Comparison of ENCODE assay signal across 20 cellular contexts in the genomic region with DNA sequence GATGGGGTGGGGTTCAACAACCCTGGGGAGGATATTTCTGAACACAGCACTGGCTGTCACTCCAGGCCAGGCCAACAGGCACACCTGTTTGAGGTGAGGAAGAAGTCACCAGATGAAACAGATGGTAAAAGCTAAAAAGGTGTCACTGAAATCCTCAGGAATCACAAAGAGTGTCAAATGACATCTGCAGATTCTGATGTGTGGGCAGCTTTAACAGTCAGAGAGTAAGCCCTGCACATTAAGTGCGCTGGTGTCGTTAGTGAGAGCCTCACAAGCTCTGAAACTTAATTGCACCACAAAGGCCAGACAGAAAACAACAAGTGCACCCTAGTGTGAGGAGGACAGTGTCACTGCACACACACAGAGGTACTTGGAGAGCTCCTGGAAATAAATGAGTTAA. TPM values are rescaled to one million over a fixed set of nuclear protein-coding genes. Genes with fewer than 3 reads are reported as not detected.
DNase-seq lines count a peak whose midpoint lies in the region; FAIRE-seq and TF ChIP-seq lines count a peak whose summit lies in the region.
"Had no signal": no experiment of that assay in that cellular context is flagged by ENCODE, and none has a peak within 500 bp of the region (broad histone marks: within the 10 kb centered on the region; RNA-seq: fewer than 3 reads in every experiment).

No MANE protein-coding gene starts in this region.

- H3K4me1 Mint-ChIP-seq in progenitor cell of endocrine pancreas (ENCODE audit: low read depth): peaks cover 12% of the 10 kb centered on the region
- H3K4me1 Mint-ChIP-seq in activated naive CD8-positive, alpha-beta T cell treated with anti-CD3 and anti-CD28 coated beads for 36 hours: no peaks in the 10 kb centered on the region

- FAIRE-seq in bronchial epithelial cell (lab: Jason Lieb, UNC): peak; percentile 66

- H3K27ac Mint-ChIP-seq in progenitor cell of endocrine pancreas: peak overlapping the region; percentile 18
- no peak overlapping the region for H3K27ac Mint-ChIP-seq in activated naive CD8-positive, alpha-beta T cell treated with anti-CD3 and anti-CD28 coated beads for 36 hours
- H3K27ac Mint-ChIP-seq: CD8-positive, alpha-beta T cell; GM23338 had no signal

- DNase-seq in NCI-H2107 treated with DMSO at 0.1 percent for 48 hours (lab: John Stamatoyannopoulos, UW; ENCODE audit: unreplicated experiment) (peak; percentile 47), NCI-H2107 (lab: John Stamatoyannopoulos, UW) (no peak), NCI-H82 (lab: John Stamatoyannopoulos, UW) (peak; percentile 68), bronchial epithelial cell (ENCODE audit: low read depth) (no peak), progenitor cell of endocrine pancreas (ENCODE audit: low spot score, unreplicated experiment) (no peak), cerebellar cortex (ENCODE audit: low spot score) (no peak), GM20000 (ENCODE audit: low spot score) (no peak)
- no peak for DNase-seq in activated naive CD8-positive, alpha-beta T cell treated with anti-CD3 and anti-CD28 coated beads for 36 hours
- DNase-seq: ACHN; CD8-positive, alpha-beta T cell; DND-41; NCI-H1092; NCI-H1436; NCI-H187 treated with DMSO at 0.1 percent for 48 hours; NCI-H446 treated with DMSO at 0.1 percent for 48 hours; NCI-H748 treated with DMSO at 0.1 percent for 48 hours; PC-3; SHP77 had no signal

- no peak overlapping the region for H3K4me3 ChIP-seq in bronchial epithelial cell (ENCODE audit: low read depth, low read length)
- H3K4me3 ChIP-seq: BLaER1 treated with 17β-estradiol and CSF1 and Interleukin-3, amounts not matched to agents 10 nM and 100 nM; GM23338 had no signal

- H3K36me3 ChIP-seq in bronchial epithelial cell (ENCODE audit: control insufficient read depth, insufficient read depth, low read length): no peaks in the 10 kb centered on the region

- no peaks in the 10 kb centered on the region for H3K27me3 Mint-ChIP-seq in progenitor cell of endocrine pancreas
- H3K27me3 Mint-ChIP-seq in activated naive CD8-positive, alpha-beta T cell treated with anti-CD3 and anti-CD28 coated beads for 36 hours: no peaks in the 10 kb centered on the region

- no peaks in the 10 kb centered on the region for H3K36me3 Mint-ChIP-seq in progenitor cell of endocrine pancreas (ENCODE audit: insufficient read depth)
- H3K36me3 Mint-ChIP-seq in activated naive CD8-positive, alpha-beta T cell treated with anti-CD3 and anti-CD28 coated beads for 36 hours: peaks cover 27% of the 10 kb centered on the region

- no peaks in the 10 kb centered on the region for H3K27me3 ChIP-seq in bronchial epithelial cell (ENCODE audit: control insufficient read depth, insufficient read depth, low read length)
- H3K27me3 ChIP-seq: BLaER1 treated with 17β-estradiol and CSF1 and Interleukin-3, amounts not matched to agents 10 nM and 100 nM had no signal

- TF ChIP-seq CTCF in bronchial epithelial cell (IDR thresholded peaks at IDR 0.05; ENCODE audit: insufficient read depth, low read length, severe bottlenecking) (no peak), progenitor cell of endocrine pancreas (IDR thresholded peaks at IDR 0.05; ENCODE audit: unreplicated experiment) (no peak), GM20000 (IDR thresholded peaks at IDR 0.05; ENCODE audit: extremely low read depth, missing control alignments) (no peak)

- no peaks in the 10 kb centered on the region for H3K9me3 Mint-ChIP-seq in progenitor cell of endocrine pancreas (ENCODE audit: low read depth)
- peaks cover 1% of the 10 kb centered on the region for H3K9me3 Mint-ChIP-seq in activated naive CD8-positive, alpha-beta T cell treated with anti-CD3 and anti-CD28 coated beads for 36 hours
- H3K9me3 Mint-ChIP-seq: GM23338 had no signal

- no peak overlapping the region for H3K4me3 Mint-ChIP-seq in progenitor cell of endocrine pancreas (ENCODE audit: low read depth)
- H3K4me3 Mint-ChIP-seq in activated naive CD8-positive, alpha-beta T cell treated with anti-CD3 and anti-CD28 coated beads for 36 hours: no peak overlapping the region
- H3K4me3 Mint-ChIP-seq: CD8-positive, alpha-beta T cell; GM23338 had no signal

RNA-seq across cellular contexts. Expression of gene FLACC1, which starts 13.6 kb away (rescaled TPM):
- total RNA-seq in bronchial epithelial cell (0.13 and 0.26 TPM in 2 replicates), progenitor cell of endocrine pancreas (0.55 and 0.69 TPM in 2 replicates)
- total RNA-seq in activated naive CD8-positive, alpha-beta T cell treated with anti-CD3 and anti-CD28 coated beads for 36 hours: 1 to 10 TPM in 1 of 2 experiments, under 1 TPM in 1; 0.98 to 1.3 TPM

Comparison
In these comparisons a context has a peak if more than half of its experiments do, and no peak if none do; other contexts are left out.
1. DNase-seq: peak in NCI-H2107 treated with DMSO at 0.1 percent for 48 hours (single experiment) and NCI-H82 (single experiment); none in NCI-H2107 (single experiment), bronchial epithelial cell (single experiment), progenitor cell of endocrine pancreas (single experiment), activated naive CD8-positive, alpha-beta T cell treated with anti-CD3 and anti-CD28 coated beads for 36 hours (single experiment), cerebellar cortex (single experiment) and GM20000 (single experiment).